Comparison of ENCODE assay signal across 34 cellular contexts in genomic region chr2:15803186-15803986, GRCh38.
"Had no signal": no experiment of that assay in that cellular context is flagged by ENCODE, and none has a peak within 500 bp of the region (broad histone marks: within the 10 kb centered on the region; RNA-seq: fewer than 3 reads in every experiment).

No MANE protein-coding gene starts in this region.

- ATAC-seq: activated CD4-positive, CD25-positive, alpha-beta regulatory T cell treated with anti-CD3 and anti-CD28 coated beads, Interleukin-2, amount 50 U/mL, for 24 hours; activated CD8-positive, alpha-beta T cell treated with anti-CD3 and anti-CD28 coated beads for 36 hours; activated naive CD8-positive, alpha-beta T cell treated with anti-CD3 and anti-CD28 coated beads, Interleukin-2, amount 50 U/mL, for 24 hours; activated T-cell treated with anti-CD3 and anti-CD28 coated beads, Interleukin-2, amount 50 U/mL, for 4 hours; activated T-helper 17 cell treated with anti-CD3 and anti-CD28 coated beads, Interleukin-2, amount 50 U/mL, for 72 hours; body of pancreas; effector memory CD8-positive, alpha-beta T cell; foreskin keratinocyte; gastrocnemius medialis; T-helper 17 cell had no signal

- H3K9me3 ChIP-seq: adrenal gland, body of pancreas, esophagus muscularis mucosa, gastrocnemius medialis had no signal

- H3K27ac Mint-ChIP-seq: activated B cell treated with CpG ODN at 0.5 μM for 24 hours; activated CD8-positive, alpha-beta T cell treated with anti-CD3 and anti-CD28 coated beads for 36 hours; activated naive CD4-positive, alpha-beta T cell treated with anti-CD3 and anti-CD28 coated beads for 36 hours; activated naive CD4-positive, alpha-beta T cell treated with anti-CD3 and anti-CD28 coated beads, Interleukin-2, amount 50 U/mL, for 24 hours; activated naive CD8-positive, alpha-beta T cell treated with anti-CD3 and anti-CD28 coated beads for 36 hours; activated naive CD8-positive, alpha-beta T cell treated with anti-CD3 and anti-CD28 coated beads, Interleukin-2, amount 50 U/mL, for 24 hours; activated T-helper 17 cell treated with anti-CD3 and anti-CD28 coated beads, Interleukin-2, amount 50 U/mL, for 72 hours; effector memory CD8-positive, alpha-beta T cell; T-helper 17 cell; T-helper 2 cell treated with Interferon-gamma antibody and Interleukin-4, amounts not matched to agents 5 μg/mL and 100 μg/mL, for 36 hours had no signal

- FAIRE-seq: colon had no signal

- H3K4me3 ChIP-seq: adrenal gland, body of pancreas, esophagus muscularis mucosa, gastrocnemius medialis had no signal

- DNase-seq: activated B cell treated with CpG ODN at 0.5 μM for 24 hours; activated CD4-positive, alpha-beta T cell treated with anti-CD3 and anti-CD28 coated beads for 48 hours; activated CD4-positive, alpha-beta T cell treated with anti-CD3 and anti-CD28 coated beads, Interleukin-2, amount 50 U/mL, for 1 hour; activated CD4-positive, alpha-beta T cell treated with anti-CD3 and anti-CD28 coated beads, Interleukin-2, amount 50 U/mL, for 48 hours; activated CD8-positive, alpha-beta memory T cell treated with anti-CD3 and anti-CD28 coated beads for 24 hours; activated CD8-positive, alpha-beta T cell treated with anti-CD3 and anti-CD28 coated beads for 36 hours; activated effector memory CD4-positive, alpha-beta T cell treated with anti-CD3 and anti-CD28 coated beads, Interleukin-2, amount 50 U/mL, for 16 hours; activated naive CD4-positive, alpha-beta T cell treated with anti-CD3 and anti-CD28 coated beads for 36 hours; activated naive CD8-positive, alpha-beta T cell treated with anti-CD3 and anti-CD28 coated beads for 36 hours; activated naive CD8-positive, alpha-beta T cell treated with anti-CD3 and anti-CD28 coated beads, Interleukin-2, amount 50 U/mL, for 24 hours; activated T-cell treated with anti-CD3 and anti-CD28 coated beads, Interleukin-2, amount 50 U/mL, for 4 hours; adrenal gland; amygdala; aorta; body of pancreas; caudate nucleus; cortex of kidney; dermis blood vessel endothelial cell; effector CD4-positive, alpha-beta T cell; effector memory CD8-positive, alpha-beta T cell; erythroblast; foreskin keratinocyte; gastrocnemius medialis; glutamatergic neuron; T-helper 1 cell; T-helper 17 cell; T1000; WERI-Rb-1 had no signal

- H3K4me1 ChIP-seq: adrenal gland, body of pancreas, foreskin keratinocyte, gastrocnemius medialis had no signal

- H3K27me3 ChIP-seq: adrenal gland, body of pancreas, esophagus muscularis mucosa, foreskin keratinocyte, gastrocnemius medialis had no signal

- H3K36me3 Mint-ChIP-seq: activated naive CD4-positive, alpha-beta T cell treated with anti-CD3 and anti-CD28 coated beads, Interleukin-2, amount 50 U/mL, for 24 hours; activated naive CD8-positive, alpha-beta T cell treated with anti-CD3 and anti-CD28 coated beads for 36 hours had no signal

- H3K4me3 Mint-ChIP-seq: activated B cell treated with CpG ODN at 0.5 μM for 24 hours; activated CD8-positive, alpha-beta T cell treated with anti-CD3 and anti-CD28 coated beads for 36 hours; activated naive CD4-positive, alpha-beta T cell treated with anti-CD3 and anti-CD28 coated beads for 36 hours; activated naive CD4-positive, alpha-beta T cell treated with anti-CD3 and anti-CD28 coated beads, Interleukin-2, amount 50 U/mL, for 24 hours; activated naive CD8-positive, alpha-beta T cell treated with anti-CD3 and anti-CD28 coated beads for 36 hours; activated naive CD8-positive, alpha-beta T cell treated with anti-CD3 and anti-CD28 coated beads, Interleukin-2, amount 50 U/mL, for 24 hours; activated T-cell treated with anti-CD3 and anti-CD28 coated beads, Interleukin-2, amount 50 U/mL, for 4 hours; activated T-helper 17 cell treated with anti-CD3 and anti-CD28 coated beads, Interleukin-2, amount 50 U/mL, for 72 hours; effector memory CD8-positive, alpha-beta T cell; T-helper 17 cell; T-helper 2 cell treated with Interferon-gamma antibody and Interleukin-4, amounts not matched to agents 5 μg/mL and 100 μg/mL, for 36 hours had no signal

- H3K36me3 ChIP-seq: adrenal gland, esophagus muscularis mucosa, gastrocnemius medialis, WERI-Rb-1 had no signal

- H3K4me1 Mint-ChIP-seq: activated B cell treated with CpG ODN at 0.5 μM for 24 hours; activated naive CD4-positive, alpha-beta T cell treated with anti-CD3 and anti-CD28 coated beads, Interleukin-2, amount 50 U/mL, for 24 hours; activated naive CD8-positive, alpha-beta T cell treated with anti-CD3 and anti-CD28 coated beads for 36 hours; activated naive CD8-positive, alpha-beta T cell treated with anti-CD3 and anti-CD28 coated beads, Interleukin-2, amount 50 U/mL, for 24 hours; activated T-helper 17 cell treated with anti-CD3 and anti-CD28 coated beads, Interleukin-2, amount 50 U/mL, for 72 hours; T-helper 17 cell had no signal

- H3K27me3 Mint-ChIP-seq: activated B cell treated with CpG ODN at 0.5 μM for 24 hours; activated CD8-positive, alpha-beta T cell treated with anti-CD3 and anti-CD28 coated beads for 36 hours; activated naive CD8-positive, alpha-beta T cell treated with anti-CD3 and anti-CD28 coated beads, Interleukin-2, amount 50 U/mL, for 24 hours; activated T-helper 17 cell treated with anti-CD3 and anti-CD28 coated beads, Interleukin-2, amount 50 U/mL, for 72 hours had no signal

- H3K27ac ChIP-seq: adrenal gland, body of pancreas, esophagus muscularis mucosa, foreskin keratinocyte, gastrocnemius medialis, WERI-Rb-1 had no signal

- H3K9me3 Mint-ChIP-seq: activated B cell treated with CpG ODN at 0.5 μM for 24 hours; activated CD8-positive, alpha-beta T cell treated with anti-CD3 and anti-CD28 coated beads for 36 hours; activated naive CD4-positive, alpha-beta T cell treated with anti-CD3 and anti-CD28 coated beads for 36 hours; activated naive CD4-positive, alpha-beta T cell treated with anti-CD3 and anti-CD28 coated beads, Interleukin-2, amount 50 U/mL, for 24 hours; activated naive CD8-positive, alpha-beta T cell treated with anti-CD3 and anti-CD28 coated beads for 36 hours; activated naive CD8-positive, alpha-beta T cell treated with anti-CD3 and anti-CD28 coated beads, Interleukin-2, amount 50 U/mL, for 24 hours; activated T-cell treated with anti-CD3 and anti-CD28 coated beads, Interleukin-2, amount 50 U/mL, for 4 hours; activated T-helper 17 cell treated with anti-CD3 and anti-CD28 coated beads, Interleukin-2, amount 50 U/mL, for 72 hours; effector memory CD8-positive, alpha-beta T cell; T-helper 2 cell treated with Interferon-gamma antibody and Interleukin-4, amounts not matched to agents 5 μg/mL and 100 μg/mL, for 36 hours had no signal
